18 cellular contexts compared by ENCODE assay signal in genomic region chr6:69422474-69422873, GRCh38.
DNase-seq lines count a peak whose midpoint lies in the region; ATAC-seq and TF ChIP-seq lines count a peak whose summit lies in the region.
"Had no signal": no experiment of that assay in that cellular context is flagged by ENCODE, and none has a peak within 500 bp of the region (broad histone marks: within the 10 kb centered on the region; RNA-seq: fewer than 3 reads in every experiment).

No MANE protein-coding gene starts in this region.

- no peak for ATAC-seq in HG03196 (IDR thresholded peaks at IDR 0.05; ENCODE audit: unreplicated experiment)
- ATAC-seq: natural killer cell treated with Interleukin-12 subunit alpha and Interleukin-12 subunit beta and Interleukin-15 and Interleukin-18, amount 100 ng/mL, for 72 hours had no signal

- no peak for TF ChIP-seq POLR2A in transverse colon (IDR thresholded peaks at IDR 0.05)

- H2BK5ac ChIP-seq in neuronal stem cell (ENCODE audit: low read length) = no peak overlapping the region

- no peak overlapping the region for H3K4me2 ChIP-seq in neuronal stem cell (ENCODE audit: insufficient read depth, low read length, poor library complexity, severe bottlenecking)

- H3K36me3 ChIP-seq in transverse colon = no peaks in the 10 kb centered on the region
- no peaks in the 10 kb centered on the region for H3K36me3 ChIP-seq in neuronal stem cell (replicated peaks in 1 of 2; ENCODE audit: control insufficient read depth in 2 of 2, insufficient read depth in 2 of 2, low read length in 2 of 2)
- H3K36me3 ChIP-seq: stomach had no signal

- H3K4me1 ChIP-seq in transverse colon = no peaks in the 10 kb centered on the region
- peaks cover 0 to 9% of the 10 kb centered on the region in 2 donors for H3K4me1 ChIP-seq in neuronal stem cell (ENCODE audit: control insufficient read depth in 2 of 2, insufficient read depth in 1 of 2, low read depth in 1 of 2, low read length in 2 of 2)
- H3K4me1 ChIP-seq: stomach had no signal

- H2BK120ac ChIP-seq in neuronal stem cell (ENCODE audit: low read depth, low read length) = no peak overlapping the region

- intact Hi-C loops in transverse colon (cut with DNase I; ENCODE audit: low total_unique reads) = no loop called here

- H3K27me3 Mint-ChIP-seq in glutamatergic neuron (ENCODE audit: unreplicated experiment) = no peaks in the 10 kb centered on the region
- H3K27me3 Mint-ChIP-seq: natural killer cell treated with Interleukin-12 subunit alpha and Interleukin-12 subunit beta and Interleukin-15 and Interleukin-18, amount 100 ng/mL, for 72 hours; type B pancreatic cell had no signal

- no peaks in the 10 kb centered on the region for H3K36me3 Mint-ChIP-seq in glutamatergic neuron (ENCODE audit: unreplicated experiment)
- H3K36me3 Mint-ChIP-seq: type B pancreatic cell had no signal

- H3K4me3 ChIP-seq in transverse colon (no peak overlapping the region), neuronal stem cell (ENCODE audit: low read length in 2 of 2) (no peak overlapping the region)
- H3K4me3 ChIP-seq: stomach had no signal

- no peak overlapping the region for H4K91ac ChIP-seq in neuronal stem cell (ENCODE audit: low read depth, low read length, poor library complexity)

- no peaks in the 10 kb centered on the region for H3K9me3 ChIP-seq in transverse colon
- H3K9me3 ChIP-seq in neuronal stem cell (replicated peaks in 1 of 2; ENCODE audit: control insufficient read depth in 2 of 2, insufficient read depth in 1 of 2, low read depth in 1 of 2, low read length in 2 of 2) = no peaks in the 10 kb centered on the region
- H3K9me3 ChIP-seq: stomach had no signal

- in situ Hi-C loops in transverse colon (cut with MboI; ENCODE audit: low pct_ligation_motif_present in 1 of 4, low pct_unique_long_range_greater_than_20kb in 1 of 4, low sequenced_read_pairs in 3 of 4) = no loop called here

- no peak overlapping the region for H3K4me3 Mint-ChIP-seq in glutamatergic neuron (ENCODE audit: unreplicated experiment)
- H3K4me3 Mint-ChIP-seq: natural killer cell treated with Interleukin-12 subunit alpha and Interleukin-12 subunit beta and Interleukin-15 and Interleukin-18, amount 100 ng/mL, for 72 hours; T-helper 1 cell treated with Interleukin-12 subunit alpha and Interleukin-12 subunit beta and Interleukin-4 antibody, amounts not matched to agents 30 μg/mL and 1 μg/mL, for 36 hours; type B pancreatic cell had no signal

- no peaks in the 10 kb centered on the region for H3K27me3 ChIP-seq in transverse colon
- no peaks in the 10 kb centered on the region for H3K27me3 ChIP-seq in neuronal stem cell (ENCODE audit: control insufficient read depth in 3 of 3, insufficient read depth in 3 of 3, low read depth in 1 of 3, low read length in 3 of 3)
- H3K27me3 ChIP-seq: stomach had no signal

- WGBS in transverse colon (ENCODE audit: low coverage in 1 of 2), 2 donors = 59% methylated on average over 3 of the region's 3 CpGs; no CpG with 5 or more reads in 1 of the 2 donors
- WGBS in neuronal stem cell (ENCODE audit: extremely low coverage in 2 of 2, insufficient read length in 2 of 2, insufficient replicate concordance in 1 of 2), 2 donors = no CpG with 5 or more reads among the region's 3 CpGs

- H3K23ac ChIP-seq in neuronal stem cell (ENCODE audit: low read depth, low read length, poor library complexity) = no peak overlapping the region

- H3K4ac ChIP-seq in neuronal stem cell (ENCODE audit: low read length) = no peak overlapping the region

- no peak for TF ChIP-seq EP300 in transverse colon (IDR thresholded peaks at IDR 0.05; ENCODE audit: low read depth)

- no peak overlapping the region for H3K14ac ChIP-seq in neuronal stem cell (ENCODE audit: low read length)

- no peak for TF ChIP-seq CTCF in glutamatergic neuron (IDR thresholded peaks at IDR 0.05; ENCODE audit: partially characterized antibody, unreplicated experiment)
- TF ChIP-seq CTCF in transverse colon (IDR thresholded peaks at IDR 0.05) = no peak

- peak; percentile 94 for DNase-seq in DMS53 (lab: John Stamatoyannopoulos, UW)
- peak; percentile 81 for DNase-seq in NCI-H1694 (lab: John Stamatoyannopoulos, UW)
- DNase-seq in NCI-H748 (lab: John Stamatoyannopoulos, UW; ENCODE audit: unreplicated experiment) = peak; percentile 92
- peak; percentile 33 for DNase-seq in glutamatergic neuron
- no peak for DNase-seq in transverse colon
- DNase-seq in neuronal stem cell (ENCODE audit: low spot score) = no peak
- DNase-seq: activated CD4-positive, alpha-beta T cell treated with anti-CD3 and anti-CD28 coated beads, Interleukin-2, amount 50 U/mL, for 4 hours; activated naive CD4-positive, alpha-beta T cell; activated T-cell treated with anti-CD3 and anti-CD28 coated beads for 4 hours; GDM1; kidney glomerular epithelial cell; NCI-H2107; stimulated activated CD4-positive, alpha-beta T cell treated with anti-CD3 and anti-CD28 coated beads, Interleukin-2, amount 100 ng/mL, for 48 hours; stomach had no signal

- no peak overlapping the region for H3K18ac ChIP-seq in neuronal stem cell (ENCODE audit: low read length)

- no peak overlapping the region for H3K9ac ChIP-seq in neuronal stem cell (ENCODE audit: low read depth, low read length, poor library complexity)

- H3K79me1 ChIP-seq in neuronal stem cell (ENCODE audit: low read depth, low read length) = no peaks in the 10 kb centered on the region

- H2AFZ ChIP-seq in neuronal stem cell (ENCODE audit: low read length) = no peak overlapping the region

- no peak overlapping the region for H2BK15ac ChIP-seq in neuronal stem cell (ENCODE audit: low read length)

- H3K4me1 Mint-ChIP-seq in glutamatergic neuron (ENCODE audit: low read depth, unreplicated experiment) = peaks cover 6% of the 10 kb centered on the region

- no peaks in the 10 kb centered on the region for H3K9me3 Mint-ChIP-seq in glutamatergic neuron (ENCODE audit: unreplicated experiment)
- H3K9me3 Mint-ChIP-seq: T-helper 1 cell treated with Interleukin-12 subunit alpha and Interleukin-12 subunit beta and Interleukin-4 antibody, amounts not matched to agents 30 μg/mL and 1 μg/mL, for 36 hours; type B pancreatic cell had no signal

- no peak overlapping the region for H4K8ac ChIP-seq in neuronal stem cell (ENCODE audit: low read depth, low read length)

- H3K27ac ChIP-seq in transverse colon = no peak overlapping the region
- H3K27ac ChIP-seq in neuronal stem cell (replicated peaks; ENCODE audit: low read length) = no peak overlapping the region
- H3K27ac ChIP-seq: stomach had no signal

- no peak overlapping the region for H3K27ac Mint-ChIP-seq in glutamatergic neuron (ENCODE audit: unreplicated experiment)
- H3K27ac Mint-ChIP-seq: natural killer cell treated with Interleukin-12 subunit alpha and Interleukin-12 subunit beta and Interleukin-15 and Interleukin-18, amount 100 ng/mL, for 72 hours; T-helper 1 cell treated with Interleukin-12 subunit alpha and Interleukin-12 subunit beta and Interleukin-4 antibody, amounts not matched to agents 30 μg/mL and 1 μg/mL, for 36 hours; type B pancreatic cell had no signal

- H2AK5ac ChIP-seq in neuronal stem cell (ENCODE audit: low read depth, low read length) = no peak overlapping the region

- no peak overlapping the region for H2BK12ac ChIP-seq in neuronal stem cell (ENCODE audit: low read length)

Comparison
In these comparisons a context has a peak if more than half of its experiments do, and no peak if none do; other contexts are left out.
1. DNase-seq: peak in DMS53 (single experiment), NCI-H1694 (single experiment), NCI-H748 (single experiment) and glutamatergic neuron (single experiment); none in transverse colon (single experiment) and neuronal stem cell (single experiment).